18 cellular contexts compared by ENCODE assay signal in genomic region chr1:116309090-116309870, GRCh38.
A peak's percentile ranks its signal among the peaks of the same experiment; 100 is the strongest.
DNase-seq lines count a peak whose midpoint lies in the region; ATAC-seq and TF ChIP-seq lines count a peak whose summit lies in the region.
"Had no signal": no experiment of that assay in that cellular context is flagged by ENCODE, and none has a peak within 500 bp of the region (broad histone marks: within the 10 kb centered on the region; RNA-seq: fewer than 3 reads in every experiment).

No MANE protein-coding gene starts in this region.

- peaks cover 2% of the 10 kb centered on the region for H3K4me1 Mint-ChIP-seq in activated naive CD8-positive, alpha-beta T cell treated with anti-CD3 and anti-CD28 coated beads, Interleukin-2, amount 50 U/mL, for 24 hours
- H3K4me1 Mint-ChIP-seq: activated naive CD8-positive, alpha-beta T cell treated with anti-CD3 and anti-CD28 coated beads, Interleukin-2, amount 10 ng/mL, durations not matched to agents 7 days and 5 days had no signal

- no peak overlapping the region for H3K27ac Mint-ChIP-seq in activated naive CD8-positive, alpha-beta T cell treated with anti-CD3 and anti-CD28 coated beads, Interleukin-2, amount 50 U/mL, for 24 hours
- H3K27ac Mint-ChIP-seq: activated naive CD8-positive, alpha-beta T cell treated with anti-CD3 and anti-CD28 coated beads, Interleukin-2, amount 10 ng/mL, durations not matched to agents 7 days and 5 days; activated T-cell treated with anti-CD3 and anti-CD28 coated beads, Interleukin-2, amount 50 U/mL, for 24 hours had no signal

- H3K27me3 Mint-ChIP-seq in activated naive CD8-positive, alpha-beta T cell treated with anti-CD3 and anti-CD28 coated beads, Interleukin-2, amount 50 U/mL, for 24 hours, result no peaks in the 10 kb centered on the region
- H3K27me3 Mint-ChIP-seq: activated naive CD8-positive, alpha-beta T cell treated with anti-CD3 and anti-CD28 coated beads, Interleukin-2, amount 10 ng/mL, durations not matched to agents 7 days and 5 days; activated T-cell treated with anti-CD3 and anti-CD28 coated beads, Interleukin-2, amount 50 U/mL, for 24 hours had no signal

- no peak overlapping the region for H3K4me3 Mint-ChIP-seq in activated naive CD8-positive, alpha-beta T cell treated with anti-CD3 and anti-CD28 coated beads, Interleukin-2, amount 50 U/mL, for 24 hours
- H3K4me3 Mint-ChIP-seq: activated naive CD8-positive, alpha-beta T cell treated with anti-CD3 and anti-CD28 coated beads, Interleukin-2, amount 10 ng/mL, durations not matched to agents 7 days and 5 days; activated T-cell treated with anti-CD3 and anti-CD28 coated beads, Interleukin-2, amount 50 U/mL, for 24 hours had no signal

- no peaks in the 10 kb centered on the region for H3K27me3 ChIP-seq in BLaER1
- no peaks in the 10 kb centered on the region for H3K27me3 ChIP-seq in esophagus (ENCODE audit: control insufficient read depth in 1 of 2, insufficient read depth in 2 of 2, low read length in 2 of 2)

- H3K9me3 ChIP-seq in BLaER1 (no peaks in the 10 kb centered on the region), esophagus (ENCODE audit: control insufficient read depth in 2 of 2, insufficient read depth in 1 of 2, low read depth in 1 of 2, low read length in 1 of 2) (no peaks in the 10 kb centered on the region)
- H3K9me3 ChIP-seq: psoas muscle had no signal

- H3K9me3 Mint-ChIP-seq in activated naive CD8-positive, alpha-beta T cell treated with anti-CD3 and anti-CD28 coated beads, Interleukin-2, amount 50 U/mL, for 24 hours, result no peaks in the 10 kb centered on the region
- H3K9me3 Mint-ChIP-seq: activated naive CD8-positive, alpha-beta T cell treated with anti-CD3 and anti-CD28 coated beads, Interleukin-2, amount 10 ng/mL, durations not matched to agents 7 days and 5 days; activated T-cell treated with anti-CD3 and anti-CD28 coated beads, Interleukin-2, amount 50 U/mL, for 24 hours had no signal

- H4K20me1 ChIP-seq in BLaER1, result no peaks in the 10 kb centered on the region

- WGBS in esophagus, 2 donors, result 49 to 61% methylated on average over 7 of the region's 7 CpGs

- H3K9ac ChIP-seq in BLaER1, result no peak overlapping the region

- H3K4me2 ChIP-seq in BLaER1, result peak overlapping the region; percentile 25; the same call in 1 of the 2 replicates

- H3K27ac ChIP-seq in BLaER1 (no peak overlapping the region), esophagus (ENCODE audit: low read depth in 2 of 2, low read length in 1 of 2) (peak overlapping the region; percentile 33 to 38), coronary artery (no peak overlapping the region)
- H3K27ac ChIP-seq: psoas muscle had no signal

- H3K36me3 ChIP-seq in BLaER1 (no peaks in the 10 kb centered on the region), esophagus (ENCODE audit: control insufficient read depth in 2 of 2, insufficient read depth in 2 of 2, low read length in 1 of 2) (no peaks in the 10 kb centered on the region)

- TF ChIP-seq CTCF in coronary artery (IDR thresholded peaks at IDR 0.05), result no peak

- no peak for ATAC-seq in activated naive CD8-positive, alpha-beta T cell treated with anti-CD3 and anti-CD28 coated beads, Interleukin-2, amount 50 U/mL, for 24 hours
- ATAC-seq: naive thymus-derived CD4-positive, alpha-beta T cell; Panc1; stimulated activated naive CD8-positive, alpha-beta T cell treated with anti-CD3 and anti-CD28 coated beads, Interleukin-15, Interleukin-2, amounts not matched to agents 100 U/mL and 50 U/mL, for 24 hours had no signal

- peak; percentile 58 for DNase-seq in NCI-H128 (lab: John Stamatoyannopoulos, UW; ENCODE audit: unreplicated experiment)
- peak; percentile 39 for DNase-seq in NCI-H774 (lab: John Stamatoyannopoulos, UW)
- DNase-seq in stimulated activated CD4-positive, alpha-beta T cell treated with anti-CD3 and anti-CD28 coated beads, Interleukin-15, amount 100 ng/mL, for 24 hours, result no peak
- no peak for DNase-seq in activated naive CD8-positive, alpha-beta T cell treated with anti-CD3 and anti-CD28 coated beads, Interleukin-2, amount 50 U/mL, for 24 hours
- DNase-seq in coronary artery (ENCODE audit: low spot score), result no peak
- no peak for DNase-seq in AG08396 (ENCODE audit: low spot score)
- DNase-seq: activated CD4-positive, alpha-beta T cell treated with anti-CD3 and anti-CD28 coated beads, Interleukin-2, amount 50 U/mL, for 4 hours; activated naive CD8-positive, alpha-beta T cell treated with anti-CD3 and anti-CD28 coated beads, Interleukin-2, amount 10 ng/mL, durations not matched to agents 7 days and 5 days; activated T-cell treated with anti-CD3 and anti-CD28 coated beads, Interleukin-2, amount 50 U/mL, for 24 hours; effector memory CD4-positive, alpha-beta T cell; EL; MM.1S; naive thymus-derived CD4-positive, alpha-beta T cell; psoas muscle; stimulated activated naive CD8-positive, alpha-beta T cell treated with anti-CD3 and anti-CD28 coated beads, Interleukin-15, Interleukin-2, amounts not matched to agents 100 U/mL and 50 U/mL, for 24 hours had no signal

- H3K4me1 ChIP-seq in BLaER1 (peaks cover 9% of the 10 kb centered on the region), esophagus (ENCODE audit: control insufficient read depth in 2 of 2, insufficient read depth in 2 of 2, low read length in 1 of 2) (peaks cover 2 to 13% of the 10 kb centered on the region in 2 donors)

- H3K4me3 ChIP-seq in BLaER1, result no peak overlapping the region
- no peak overlapping the region for H3K4me3 ChIP-seq in esophagus (ENCODE audit: low read depth in 1 of 2, low read length in 2 of 2)
- no peak overlapping the region for H3K4me3 ChIP-seq in coronary artery
- H3K4me3 ChIP-seq: psoas muscle had no signal

- H3K36me3 Mint-ChIP-seq in activated naive CD8-positive, alpha-beta T cell treated with anti-CD3 and anti-CD28 coated beads, Interleukin-2, amount 50 U/mL, for 24 hours (ENCODE audit: low read depth), result no peaks in the 10 kb centered on the region
- H3K36me3 Mint-ChIP-seq: activated naive CD8-positive, alpha-beta T cell treated with anti-CD3 and anti-CD28 coated beads, Interleukin-2, amount 10 ng/mL, durations not matched to agents 7 days and 5 days; naive thymus-derived CD4-positive, alpha-beta T cell had no signal

Comparison
In these comparisons a context has a peak if more than half of its experiments do, and no peak if none do; other contexts are left out.
1. H3K27ac ChIP-seq: peak in esophagus (2 of 2); none in BLaER1 (single experiment) and coronary artery (0 of 2).
2. DNase-seq: peak in NCI-H128 (single experiment) and NCI-H774 (single experiment); none in stimulated activated CD4-positive, alpha-beta T cell treated with anti-CD3 and anti-CD28 coated beads, Interleukin-15, amount 100 ng/mL, for 24 hours (single experiment), activated naive CD8-positive, alpha-beta T cell treated with anti-CD3 and anti-CD28 coated beads, Interleukin-2, amount 50 U/mL, for 24 hours (single experiment), coronary artery (single experiment) and AG08396 (single experiment).